In genomic region chr2:98488252-98488651, GRCh38 we compare ENCODE assay signal across 1 cellular context.
A peak's percentile ranks its signal among the peaks of the same experiment; 100 is the strongest.
TF ChIP-seq lines count a peak whose summit lies in the region.

No MANE protein-coding gene starts in this region.

TF ChIP-seq in GM12878, 131 proteins besides CTCF, POLR2A, EP300 and RAD21:
- no peak for TF ChIP-seq ZNF622 (IDR thresholded peaks at IDR 0.05)
- TF ChIP-seq RAD51 (IDR thresholded peaks at IDR 0.05) = 0 out of 2 replicates have a peak, but pooled peaks have one; percentile 4
